ENCODE assay signal across 1 cellular context in genomic region chr16:70463235-70463634, GRCh38.
TF ChIP-seq lines count a peak whose summit lies in the region.

No MANE protein-coding gene starts in this region.

TF ChIP-seq in H1, 55 proteins besides CTCF, POLR2A, EP300 and RAD21:
- TF ChIP-seq CBX5 (IDR thresholded peaks at IDR 0.05; ENCODE audit: low read depth, low read length), result no peak
- TF ChIP-seq JUN (IDR thresholded peaks at IDR 0.05; ENCODE audit: low read depth, low read length), result no peak
- TF ChIP-seq CHD2 (IDR thresholded peaks at IDR 0.05; ENCODE audit: low read length), result no peak
- TF ChIP-seq TAF1 (IDR thresholded peaks at IDR 0.05; ENCODE audit: low read depth, low read length), result no peak
- no peak for TF ChIP-seq MAX (IDR thresholded peaks at IDR 0.05)
- no peak for TF ChIP-seq RFX5 (IDR thresholded peaks at IDR 0.05; ENCODE audit: borderline replicate concordance, low read depth, low read length)
- no peak for TF ChIP-seq SUZ12 (IDR thresholded peaks at IDR 0.05; ENCODE audit: low read length)
- no peak for TF ChIP-seq POLR2AphosphoS5 (IDR thresholded peaks at IDR 0.05; ENCODE audit: low read depth, low read length)
- no peak for TF ChIP-seq SP2 (IDR thresholded peaks at IDR 0.05; ENCODE audit: low read length)
- no peak for TF ChIP-seq CHD7 (IDR thresholded peaks at IDR 0.05; ENCODE audit: insufficient replicate concordance, low read length)
- no peak for TF ChIP-seq SRF (IDR thresholded peaks at IDR 0.05; ENCODE audit: low read depth, low read length)
- TF ChIP-seq TCF12 (IDR thresholded peaks at IDR 0.05; ENCODE audit: low read depth, low read length), result no peak
- TF ChIP-seq RBBP5 (IDR thresholded peaks at IDR 0.05; ENCODE audit: borderline replicate concordance, low read depth, low read length), result no peak
